27 cellular contexts compared by ENCODE assay signal in the genomic region with DNA sequence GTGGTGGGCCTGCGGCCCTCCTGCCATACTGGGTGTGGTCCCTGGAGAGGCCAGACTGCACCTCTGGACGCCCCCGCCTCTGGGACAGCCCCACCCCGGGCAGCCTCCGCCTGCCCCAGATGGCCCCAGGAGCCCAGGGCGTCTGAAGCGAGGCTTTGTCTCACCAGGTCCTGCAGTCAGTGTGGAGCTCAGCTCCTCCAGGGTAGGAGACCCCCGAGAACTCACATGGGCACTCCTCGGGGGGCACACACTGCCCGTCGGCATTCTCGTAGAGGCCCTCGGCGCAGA. TPM values are rescaled to one million over a fixed set of nuclear protein-coding genes. Genes with fewer than 3 reads are reported as not detected.
A peak's percentile ranks its signal among the peaks of the same experiment; 100 is the strongest.
DNase-seq lines count a peak whose midpoint lies in the region; ATAC-seq lines count a peak whose summit lies in the region.
"Had no signal": no experiment of that assay in that cellular context is flagged by ENCODE, and none has a peak within 500 bp of the region (broad histone marks: within the 10 kb centered on the region; RNA-seq: fewer than 3 reads in every experiment).

No MANE protein-coding gene starts in this region.

- H3K9ac ChIP-seq in HUES6 (ENCODE audit: low read length) (no peak overlapping the region), neuronal stem cell (ENCODE audit: low read depth, low read length, poor library complexity) (no peak overlapping the region)
- H3K9ac ChIP-seq: BLaER1 had no signal

- H2BK12ac ChIP-seq in neuronal stem cell (ENCODE audit: low read length), result no peak overlapping the region

- H2BK120ac ChIP-seq in neuronal stem cell (ENCODE audit: low read depth, low read length), result no peak overlapping the region

- no peak overlapping the region for H4K8ac ChIP-seq in neuronal stem cell (ENCODE audit: low read depth, low read length)

- peak overlapping the region; percentile 93 for H3K23ac ChIP-seq in neuronal stem cell (ENCODE audit: low read depth, low read length, poor library complexity)

- H2BK15ac ChIP-seq in neuronal stem cell (ENCODE audit: low read length), result no peak overlapping the region

- no peaks in the 10 kb centered on the region for H3K4me1 ChIP-seq in HUES6 (ENCODE audit: control insufficient read depth, insufficient read depth, low read length)
- no peaks in the 10 kb centered on the region for H3K4me1 ChIP-seq in neuronal stem cell (ENCODE audit: control insufficient read depth in 2 of 2, insufficient read depth in 1 of 2, low read depth in 1 of 2, low read length in 2 of 2)
- H3K4me1 ChIP-seq: BE2C had no signal

- no peak overlapping the region for H2AFZ ChIP-seq in neuronal stem cell (ENCODE audit: low read length)

- H3K14ac ChIP-seq in neuronal stem cell (ENCODE audit: low read length), result no peak overlapping the region

- H3K27me3 ChIP-seq in HUES6 (ENCODE audit: control insufficient read depth, insufficient read depth, low read length), result no peaks in the 10 kb centered on the region
- no peaks in the 10 kb centered on the region for H3K27me3 ChIP-seq in neuronal stem cell (ENCODE audit: control insufficient read depth in 3 of 3, insufficient read depth in 3 of 3, low read depth in 1 of 3, low read length in 3 of 3)
- H3K27me3 ChIP-seq: BE2C, BLaER1 had no signal

- 0 out of 2 replicates have a peak overlapping the region, but pooled peaks have one; percentile 24 for H3K27ac ChIP-seq in HUES6 (ENCODE audit: low read depth, low read length)
- no peak overlapping the region for H3K27ac ChIP-seq in neuronal stem cell (replicated peaks; ENCODE audit: low read length)
- H3K27ac ChIP-seq: BLaER1 had no signal

- H3K36me3 ChIP-seq in HUES6 (ENCODE audit: control insufficient read depth, insufficient read depth, low read length) (no peaks in the 10 kb centered on the region), neuronal stem cell (replicated peaks in 1 of 2; ENCODE audit: control insufficient read depth in 2 of 2, insufficient read depth in 2 of 2, low read length in 2 of 2) (peaks cover 0 to 4% of the 10 kb centered on the region in 2 donors)
- H3K36me3 ChIP-seq: BE2C had no signal

- H4K91ac ChIP-seq in neuronal stem cell (ENCODE audit: low read depth, low read length, poor library complexity), result no peak overlapping the region

- H3K9me3 ChIP-seq in HUES6 (ENCODE audit: control insufficient read depth, insufficient read depth, low read depth, low read length), result no peaks in the 10 kb centered on the region
- H3K9me3 ChIP-seq in neuronal stem cell (replicated peaks in 1 of 2; ENCODE audit: control insufficient read depth in 2 of 2, insufficient read depth in 1 of 2, low read depth in 1 of 2, low read length in 2 of 2), result no peaks in the 10 kb centered on the region
- H3K9me3 ChIP-seq: BE2C, BLaER1 had no signal

- H2BK5ac ChIP-seq in neuronal stem cell (ENCODE audit: low read length), result no peak overlapping the region

- ATAC-seq in left colon (peak; percentile 16), HG03196 (IDR thresholded peaks at IDR 0.05; ENCODE audit: unreplicated experiment) (no peak)
- ATAC-seq: GM12878 had no signal

- no peak overlapping the region for H3K4ac ChIP-seq in neuronal stem cell (ENCODE audit: low read length)

- H3K4me3 ChIP-seq in HUES6 (ENCODE audit: low read depth, low read length) (no peak overlapping the region), neuronal stem cell (ENCODE audit: low read length in 2 of 2) (no peak overlapping the region)
- H3K4me3 ChIP-seq: BLaER1, GM12878 had no signal

- H3K18ac ChIP-seq in neuronal stem cell (ENCODE audit: low read length), result no peak overlapping the region

- intact Hi-C loops in left colon (cut with DNase I, micrococcal nuclease), result no loop called here

- DNase-seq in left colon (no peak), neuronal stem cell (ENCODE audit: low spot score) (no peak), KG1 (lab: John Stamatoyannopoulos, UW) (no peak)
- DNase-seq: 8988T; ACHN; BE2C; C1 segment of cervical spinal cord; CD4-positive, CD25-positive, alpha-beta regulatory T cell; CD8-positive, alpha-beta memory T cell; COR-L47; DMS 273 treated with DMSO at 0.1 percent for 48 hours; DMS153; DMS53; DMS79; DND-41; EL; GDM1 had no signal

- peak overlapping the region; percentile 28 for H2AK5ac ChIP-seq in neuronal stem cell (ENCODE audit: low read depth, low read length)

- peaks cover 2% of the 10 kb centered on the region for H3K79me1 ChIP-seq in neuronal stem cell (ENCODE audit: low read depth, low read length)

- WGBS in neuronal stem cell (ENCODE audit: extremely low coverage in 2 of 2, insufficient read length in 2 of 2, insufficient replicate concordance in 1 of 2), 2 donors, result no CpG with 5 or more reads among the region's 14 CpGs

- no peak overlapping the region for H3K4me2 ChIP-seq in neuronal stem cell (ENCODE audit: insufficient read depth, low read length, poor library complexity, severe bottlenecking)
- H3K4me2 ChIP-seq: BLaER1 had no signal

RNA-seq across cellular contexts. Expression of a gene that starts 10.4 kb away (rescaled TPM):
- not detected for total RNA-seq in left colon
- not detected for polyA plus RNA-seq in neuronal stem cell (2013, experiment 1 of 2)
- not detected for polyA plus RNA-seq in neuronal stem cell (2013, experiment 2 of 2)
- total RNA-seq: A673; CD4-positive, alpha-beta memory T cell; CD4-positive, CD25-positive, alpha-beta regulatory T cell; CD8-positive, alpha-beta memory T cell; Daoy; G401 had no signal
- polyA plus RNA-seq: AG04450; CD14-positive monocyte; CD8-positive, alpha-beta memory T cell had no signal

RNA-seq across cellular contexts. Expression of a gene that starts 48.6 kb away (rescaled TPM):
- total RNA-seq in left colon, result 1,000 to 10,000 TPM; 1,472 to 2,135 TPM
- polyA plus RNA-seq in neuronal stem cell (2013, experiment 1 of 2), result not detected
- under 0.01 TPM for polyA plus RNA-seq in neuronal stem cell (2013, experiment 2 of 2)
- total RNA-seq: A673; CD4-positive, alpha-beta memory T cell; CD4-positive, CD25-positive, alpha-beta regulatory T cell; CD8-positive, alpha-beta memory T cell; Daoy; G401 had no signal
- polyA plus RNA-seq: AG04450; CD14-positive monocyte; CD4-positive, alpha-beta memory T cell; CD4-positive, CD25-positive, alpha-beta regulatory T cell; CD8-positive, alpha-beta memory T cell; GM12878 had no signal
